10 cellular contexts compared by ENCODE assay signal in genomic region chr2:60439219-60439974, GRCh38.
A peak's percentile ranks its signal among the peaks of the same experiment; 100 is the strongest.
DNase-seq lines count a peak whose midpoint lies in the region; ATAC-seq, FAIRE-seq and TF ChIP-seq lines count a peak whose summit lies in the region.
"Had no signal": no experiment of that assay in that cellular context is flagged by ENCODE, and none has a peak within 500 bp of the region (broad histone marks: within the 10 kb centered on the region; RNA-seq: fewer than 3 reads in every experiment).

No MANE protein-coding gene starts in this region.

- no peaks in the 10 kb centered on the region for H3K79me2 ChIP-seq in GM12878 (ENCODE audit: control insufficient read depth, insufficient read depth, low read length)

- no peaks in the 10 kb centered on the region for H3K27me3 Mint-ChIP-seq in naive B cell

- H3K4me3 ChIP-seq in GM12865 (ENCODE audit: low read depth, low read length) (peak overlapping the region; percentile 27), GM12878 (peak overlapping the region; percentile 38; the same call in 1 of the 2 replicates)
- H3K4me3 ChIP-seq: SJCRH30 had no signal

- FAIRE-seq in GM12878 (lab: Jason Lieb, UNC): peak; percentile 98
- no peak for FAIRE-seq in urothelium cell line (lab: Jason Lieb, UNC)
- FAIRE-seq: frontal cortex had no signal

- H3K4me1 Mint-ChIP-seq in naive B cell: peaks cover 56 to 93% (median 90%) of the 10 kb centered on the region in 3 donors

- WGBS in GM12878 (ENCODE audit: insufficient coverage, insufficient replicate concordance, low lambda C conversion rate, missing lambda C conversion rate): under 1% methylated on average over 20 of the region's 20 CpGs

- TF ChIP-seq RAD21 in GM12878 (IDR thresholded peaks at IDR 0.05; ENCODE audit: insufficient read depth, low read depth, low read length): peak; percentile 62

- peak; percentile 64 to 98; a peak in 3 of 4 replicates for TF ChIP-seq EP300 in GM12878 (IDR thresholded peaks at IDR 0.05; ENCODE audit: borderline replicate concordance in 1 of 2, control insufficient read depth in 1 of 2, low read depth in 2 of 2, low read length in 2 of 2)

- in situ Hi-C loops in GM12878 (cut with MboI): no loop called here

- peaks cover 31% of the 10 kb centered on the region for H3K4me1 ChIP-seq in GM12878 (ENCODE audit: control insufficient read depth, insufficient read depth, low read length)

- CTCF ChIA-PET in GM12878 (lab: Yijun Ruan, JAX): interaction anchor here (0.7 to 1.8 kb wide), 16 partner anchors 9 to 235 kb away, joined by 3 to 8 read pairs (median 3); no protein-coding TSS in a partner anchor

- ATAC-seq in GM21447 (IDR thresholded peaks at IDR 0.05; ENCODE audit: unreplicated experiment) (peak; percentile 99), HG03558 (IDR thresholded peaks at IDR 0.05; ENCODE audit: extremely low read depth, unreplicated experiment) (peak; percentile 99), GM12878 (peak; percentile 98), naive B cell (ENCODE audit: low read depth in 2 of 2) (peak; percentile 95)

- no TSS peak for BruUV-seq in GM12878 (replicated peaks; lab: Mats Ljungman, UMichigan)

- H3K4me3 Mint-ChIP-seq in naive B cell: peak overlapping the region; percentile 58 to 91 (median 88)

- H3K9me3 ChIP-seq in GM12878 (replicated peaks; ENCODE audit: control insufficient read depth, insufficient read depth, low read length): no peaks in the 10 kb centered on the region
- H3K9me3 ChIP-seq: SJCRH30 had no signal

- no peaks in the 10 kb centered on the region for H3K36me3 ChIP-seq in GM12878 (ENCODE audit: control insufficient read depth in 2 of 2, insufficient read depth in 2 of 2, low read length in 1 of 2)
- H3K36me3 ChIP-seq: SJCRH30 had no signal

- peak overlapping the region; percentile 59 for H3K9ac ChIP-seq in GM12878 (ENCODE audit: control insufficient read depth, insufficient read depth, low read length)

- H3K9me3 Mint-ChIP-seq in naive B cell: peaks cover 0 to 4% (median 0%) of the 10 kb centered on the region in 7 donors

- H3K36me3 Mint-ChIP-seq in naive B cell: peaks cover 0 to 7% of the 10 kb centered on the region in 2 donors

- H3K4me2 ChIP-seq in GM12878 (ENCODE audit: control insufficient read depth, insufficient read depth): peak overlapping the region; percentile 86

- SMC1A ChIA-PET in GM12878 (lab: Charles Lee; ENCODE audit: uncharacterized antibody, unreplicated experiment): interaction anchor here (0.7 to 2.0 kb wide), 11 partner anchors 9 to 127 kb away, joined by 3 to 11 read pairs (median 4); no protein-coding TSS in a partner anchor

- DNase-seq in GM12865 (ENCODE audit: low read depth) (peak; percentile 95), GM12878 (ENCODE audit: low read depth, low spot score) (peak; percentile 96), naive B cell (peak; percentile 90), urothelium cell line (ENCODE audit: low spot score) (no peak), NCI-H1092 (lab: John Stamatoyannopoulos, UW) (no peak), DMS114 treated with DMSO at 0.1 percent for 48 hours (lab: John Stamatoyannopoulos, UW; ENCODE audit: unreplicated experiment) (no peak)

- RAD21 ChIA-PET in GM12878 (lab: Charles Lee; ENCODE audit: unreplicated experiment): interaction anchor here (1.0 to 1.7 kb wide), 6 partner anchors 9 to 127 kb away, joined by 3 to 8 read pairs (median 6); no protein-coding TSS in a partner anchor

- peak overlapping the region; percentile 92 to 99 (median 99) for H3K27ac Mint-ChIP-seq in naive B cell

- no peaks in the 10 kb centered on the region for H3K27me3 ChIP-seq in GM12878 (replicated peaks in 1 of 2; ENCODE audit: control insufficient read depth in 2 of 2, insufficient read depth in 2 of 2, low read length in 1 of 2)
- H3K27me3 ChIP-seq: SJCRH30 had no signal

- TF ChIP-seq CTCF in GM12865 (IDR thresholded peaks at IDR 0.05; ENCODE audit: insufficient read depth, low read depth, low read length, missing control alignments) (peak; percentile 84), GM12878 (IDR thresholded peaks at IDR 0.05 in 2 of 3, conservative IDR thresholded peaks at IDR 0.05 in 1 of 3; ENCODE audit: control insufficient read depth in 2 of 3, extremely low read depth in 1 of 3, insufficient read depth in 1 of 3, low read depth in 3 of 3, low read length in 3 of 3) (peak; percentile 62 to 87 (median 87))

- POLR2A ChIA-PET in GM12878 (lab: Charles Lee): interaction anchor here (0.6 to 1.2 kb wide), 3 partner anchors 12 to 704 kb away, joined by 3 to 4 read pairs (median 3); no protein-coding TSS in a partner anchor

- TF ChIP-seq POLR2A in GM12878 (IDR thresholded peaks at IDR 0.05; ENCODE audit: low read depth, low read length): peak; percentile 60; the same call in 1 of the 2 replicates

- H3K27ac ChIP-seq in GM12878 (ENCODE audit: control insufficient read depth, insufficient read depth): peak overlapping the region; percentile 94
- H3K27ac ChIP-seq: SJCRH30 had no signal

- H2AFZ ChIP-seq in GM12878 (ENCODE audit: control insufficient read depth, low read depth, low read length): peak overlapping the region; percentile 90

- no peaks in the 10 kb centered on the region for H4K20me1 ChIP-seq in GM12878 (ENCODE audit: control insufficient read depth, insufficient read depth)

- intact Hi-C loops in GM12878 (cut with micrococcal nuclease; ENCODE audit: unreplicated experiment): loop anchor here (1.0 to 5.0 kb wide), 6 partner anchors 25 to 127 kb away; no protein-coding TSS in a partner anchor

TF ChIP-seq in GM12878, 131 proteins besides CTCF, POLR2A, EP300 and RAD21 (continues in another document):
- TF ChIP-seq SMARCA5 (IDR thresholded peaks at IDR 0.05) (0 out of 2 replicates have a peak, but pooled peaks have one; percentile 25), MXI1 (IDR thresholded peaks at IDR 0.05; ENCODE audit: low read depth, low read length) (no peak), KLF5 (IDR thresholded peaks at IDR 0.05; ENCODE audit: partially characterized antibody) (peak; percentile 58), BHLHE40 (IDR thresholded peaks at IDR 0.05; ENCODE audit: borderline replicate concordance in 1 of 2, low read depth in 2 of 2, low read length in 1 of 2) (peak; percentile 85 to 86; a peak in 3 of 4 replicates), RUNX3 (IDR thresholded peaks at IDR 0.05; ENCODE audit: low read length) (peak; percentile 97), ZNF24 (IDR thresholded peaks at IDR 0.05) (0 out of 2 replicates have a peak, but pooled peaks have one; percentile 59), ZNF687 (IDR thresholded peaks at IDR 0.05) (peak; percentile 66), TCF7 (IDR thresholded peaks at IDR 0.05; ENCODE audit: borderline replicate concordance) (no peak), TCF3 (IDR thresholded peaks at IDR 0.05; ENCODE audit: borderline replicate concordance, insufficient read depth, low read depth, low read length) (peak; percentile 80), PBX3 (IDR thresholded peaks at IDR 0.05; ENCODE audit: insufficient replicate concordance, low read depth, low read length) (no peak), RCOR1 (conservative IDR thresholded peaks at IDR 0.05; ENCODE audit: low read depth, low read length) (peak; percentile 63; the same call in 1 of the 2 replicates)
- TF ChIP-seq, protein P1, sequence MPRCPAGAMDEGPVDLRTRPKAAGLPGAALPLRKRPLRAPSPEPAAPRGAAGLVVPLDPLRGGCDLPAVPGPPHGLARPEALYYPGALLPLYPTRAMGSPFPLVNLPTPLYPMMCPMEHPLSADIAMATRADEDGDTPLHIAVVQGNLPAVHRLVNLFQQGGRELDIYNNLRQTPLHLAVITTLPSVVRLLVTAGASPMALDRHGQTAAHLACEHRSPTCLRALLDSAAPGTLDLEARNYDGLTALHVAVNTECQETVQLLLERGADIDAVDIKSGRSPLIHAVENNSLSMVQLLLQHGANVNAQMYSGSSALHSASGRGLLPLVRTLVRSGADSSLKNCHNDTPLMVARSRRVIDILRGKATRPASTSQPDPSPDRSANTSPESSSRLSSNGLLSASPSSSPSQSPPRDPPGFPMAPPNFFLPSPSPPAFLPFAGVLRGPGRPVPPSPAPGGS (IDR thresholded peaks at IDR 0.05; ENCODE audit: borderline replicate concordance, insufficient read depth, low read depth, low read length, poor library complexity, severe bottlenecking): peak; percentile 73

Comparison
In these comparisons a context has a peak if more than half of its experiments do, and no peak if none do; other contexts are left out.
1. DNase-seq: peak in GM12865 (single experiment), GM12878 (single experiment) and naive B cell (single experiment); none in urothelium cell line (single experiment), NCI-H1092 (single experiment) and DMS114 treated with DMSO at 0.1 percent for 48 hours (single experiment).
2. Peak in every context shown above with its lines, with median percentiles within 50 percentile points of each other: ATAC-seq.